ENCODE assay signal across 7 cellular contexts in genomic region chr2:127525692-127526141, GRCh38. TPM values are rescaled to one million over a fixed set of nuclear protein-coding genes. Genes with fewer than 3 reads are reported as not detected.
DNase-seq lines count a peak whose midpoint lies in the region; ATAC-seq and TF ChIP-seq lines count a peak whose summit lies in the region.

No MANE protein-coding gene starts in this region.

- peaks cover 0 to 26% (median 21%) of the 10 kb centered on the region in 4 donors for H3K4me1 ChIP-seq in sigmoid colon

- no peaks in the 10 kb centered on the region for H3K27me3 ChIP-seq in sigmoid colon

- TF ChIP-seq EP300 in sigmoid colon (IDR thresholded peaks at IDR 0.05) = no peak

- peak; percentile 9 to 12 for ATAC-seq in left cardiac atrium

- H3K4me3 ChIP-seq in GM12864 (ENCODE audit: low read depth, low read length) (peak overlapping the region; percentile 91), sigmoid colon (peak overlapping the region; percentile 89 to 99 (median 94))

- peaks cover 0 to 23% (median 0%) of the 10 kb centered on the region in 4 donors for H3K36me3 ChIP-seq in sigmoid colon

- intact Hi-C loops in activated T-helper 2 cell treated with anti-CD3 and anti-CD28 coated beads, Interferon-gamma antibody, Interleukin-2, Interleukin-4, amounts not matched to agents 10 μg/mL and 5 μg/mL and 100 μg/mL, durations not matched to agents 14 hours and 24 hours and 36 hours (cut with micrococcal nuclease) = loop anchor here (1.0 to 10.0 kb wide), 8 partner anchors 38 to 566 kb away; partner anchors contain the start of genes GPR17, POLR2D, SAP130 and SFT2D3
- intact Hi-C loops in left cardiac atrium (cut with DNase I) (loop anchor here in 1 of 2 donors (5.0 kb wide), 1 partner anchor 177 kb away; the partner anchor contains the start of gene SFT2D3), sigmoid colon (cut with DNase I) (loop anchor here (2.0 to 5.0 kb wide), 4 partner anchors 118 to 287 kb away; partner anchors contain the start of genes MAP3K2, SFT2D3 and WDR33)

- DNase-seq in GM12864 (ENCODE audit: low read depth) = no peak
- peak; percentile 54 for DNase-seq in KBM-7
- no peak for DNase-seq in activated T-helper 2 cell treated with anti-CD3 and anti-CD28 coated beads, Interferon-gamma antibody, Interleukin-2, Interleukin-4, amounts not matched to agents 10 μg/mL and 5 μg/mL and 100 μg/mL, durations not matched to agents 14 hours and 24 hours and 36 hours (ENCODE audit: low spot score)
- DNase-seq in left cardiac atrium = no peak
- no peak for DNase-seq in sigmoid colon
- no peak for DNase-seq in NCI-H524 treated with DMSO at 0.1 percent for 48 hours (lab: John Stamatoyannopoulos, UW)
- DNase-seq in activated CD8-positive, alpha-beta memory T cell treated with anti-CD3 and anti-CD28 coated beads for 24 hours = no peak

- H3K36me3 Mint-ChIP-seq in activated T-helper 2 cell treated with anti-CD3 and anti-CD28 coated beads, Interferon-gamma antibody, Interleukin-2, Interleukin-4, amounts not matched to agents 10 μg/mL and 5 μg/mL and 100 μg/mL, durations not matched to agents 14 hours and 24 hours and 36 hours (ENCODE audit: low read depth) = peaks cover 28% of the 10 kb centered on the region

- TF ChIP-seq CTCF in GM12864 (IDR thresholded peaks at IDR 0.05; ENCODE audit: low read depth, low read length, missing control alignments) (no peak), sigmoid colon (IDR thresholded peaks at IDR 0.05) (no peak)

- 0 to 1% methylated on average over 20 of the region's 20 CpGs for WGBS in sigmoid colon, 2 donors

- no peaks in the 10 kb centered on the region for H3K9me3 Mint-ChIP-seq in activated T-helper 2 cell treated with anti-CD3 and anti-CD28 coated beads, Interferon-gamma antibody, Interleukin-2, Interleukin-4, amounts not matched to agents 10 μg/mL and 5 μg/mL and 100 μg/mL, durations not matched to agents 14 hours and 24 hours and 36 hours

- TF ChIP-seq POLR2A in sigmoid colon (IDR thresholded peaks at IDR 0.05) = no peak

- peak overlapping the region; percentile 93 to 98 (median 95) for H3K27ac ChIP-seq in sigmoid colon

- H3K27ac Mint-ChIP-seq in activated T-helper 2 cell treated with anti-CD3 and anti-CD28 coated beads, Interferon-gamma antibody, Interleukin-2, Interleukin-4, amounts not matched to agents 10 μg/mL and 5 μg/mL and 100 μg/mL, durations not matched to agents 14 hours and 24 hours and 36 hours = peak overlapping the region; percentile 89

- H3K9me3 ChIP-seq in sigmoid colon = no peaks in the 10 kb centered on the region

- peak overlapping the region; percentile 93 for H3K4me3 Mint-ChIP-seq in activated T-helper 2 cell treated with anti-CD3 and anti-CD28 coated beads, Interferon-gamma antibody, Interleukin-2, Interleukin-4, amounts not matched to agents 10 μg/mL and 5 μg/mL and 100 μg/mL, durations not matched to agents 14 hours and 24 hours and 36 hours (ENCODE audit: low read depth)

- H3K4me1 Mint-ChIP-seq in activated T-helper 2 cell treated with anti-CD3 and anti-CD28 coated beads, Interferon-gamma antibody, Interleukin-2, Interleukin-4, amounts not matched to agents 10 μg/mL and 5 μg/mL and 100 μg/mL, durations not matched to agents 14 hours and 24 hours and 36 hours (ENCODE audit: low read depth) = peaks cover 22% of the 10 kb centered on the region

- H3K27me3 Mint-ChIP-seq in activated T-helper 2 cell treated with anti-CD3 and anti-CD28 coated beads, Interferon-gamma antibody, Interleukin-2, Interleukin-4, amounts not matched to agents 10 μg/mL and 5 μg/mL and 100 μg/mL, durations not matched to agents 14 hours and 24 hours and 36 hours (ENCODE audit: low read depth) = peaks cover 2% of the 10 kb centered on the region

- in situ Hi-C loops in KBM-7 (cut with MboI; ENCODE audit: low pct_unique_long_range_greater_than_20kb, low sequenced_read_pairs) = no loop called here

RNA-seq across cellular contexts. Expression of gene IWS1, which starts 0.6 kb away (rescaled TPM):
- 54.7 and 58.1 TPM in 2 replicates for total RNA-seq in activated T-helper 2 cell treated with anti-CD3 and anti-CD28 coated beads, Interferon-gamma antibody, Interleukin-2, Interleukin-4, amounts not matched to agents 10 μg/mL and 5 μg/mL and 100 μg/mL, durations not matched to agents 14 hours and 24 hours and 36 hours
- 10 to 100 TPM; 41.9 to 49.7 TPM for total RNA-seq in left cardiac atrium
- 10 to 100 TPM; 28.1 to 47.9 (median 30.7) TPM for total RNA-seq in sigmoid colon
- polyA plus RNA-seq in sigmoid colon = 10 to 100 TPM; 28.8 to 32.6 (median 31.2) TPM

RNA-seq across cellular contexts. Expression of gene MYO7B, which starts 9.8 kb away (rescaled TPM):
- total RNA-seq in activated T-helper 2 cell treated with anti-CD3 and anti-CD28 coated beads, Interferon-gamma antibody, Interleukin-2, Interleukin-4, amounts not matched to agents 10 μg/mL and 5 μg/mL and 100 μg/mL, durations not matched to agents 14 hours and 24 hours and 36 hours = 0.07 and 0.30 TPM in 2 replicates
- total RNA-seq in left cardiac atrium = under 1 TPM; 0.27 to 0.89 TPM
- total RNA-seq in sigmoid colon = 1 to 10 TPM in 2 of 4 donors, under 1 TPM in 1, not detected in 1; 0.54 to 3.0 (median 1.4) TPM
- polyA plus RNA-seq in sigmoid colon = 100 to 1,000 TPM in 1 of 3 donors, 10 to 100 TPM in 2; 57.6 to 128 (median 67.9) TPM
